9 cellular contexts compared by ENCODE assay signal in the genomic region with DNA sequence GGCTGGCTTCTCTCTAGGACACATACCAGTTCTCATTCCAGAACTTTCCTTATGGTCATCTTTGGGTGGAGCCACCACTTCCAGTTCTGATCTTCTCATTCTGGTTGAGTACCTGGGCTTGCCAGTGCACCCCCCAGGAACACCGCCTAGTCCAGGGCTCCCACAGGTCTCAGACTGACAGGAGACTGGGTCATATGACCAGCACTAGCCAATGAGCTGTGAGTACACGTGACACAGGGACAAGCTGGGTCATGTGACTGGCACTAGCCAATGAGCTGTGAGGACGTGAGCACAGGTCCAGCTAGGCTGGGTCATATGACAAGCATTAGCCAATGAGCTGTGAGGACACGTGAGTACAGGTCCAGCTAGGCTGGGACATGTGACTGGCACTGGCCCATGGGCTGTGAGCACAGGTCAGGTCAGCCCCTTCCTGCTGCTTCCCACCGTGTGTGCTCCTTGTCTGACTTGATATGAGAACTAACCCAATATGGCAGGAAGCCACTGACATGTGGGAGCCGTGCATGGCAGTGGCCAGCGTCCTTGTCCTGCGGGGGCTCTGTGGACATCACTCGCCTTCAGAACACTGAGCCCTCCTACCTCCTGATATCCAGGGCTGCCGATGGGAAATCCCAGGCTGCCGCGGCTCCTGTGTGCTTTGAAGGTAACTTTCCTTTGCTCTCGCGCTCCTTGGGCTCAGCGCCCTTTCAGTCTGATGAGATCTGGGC. TPM values are rescaled to one million over a fixed set of nuclear protein-coding genes. Genes with fewer than 3 reads are reported as not detected.
DNase-seq lines count a peak whose midpoint lies in the region; FAIRE-seq and TF ChIP-seq lines count a peak whose summit lies in the region.
"Had no signal": no experiment of that assay in that cellular context is flagged by ENCODE, and none has a peak within 500 bp of the region (broad histone marks: within the 10 kb centered on the region; RNA-seq: fewer than 3 reads in every experiment).

No MANE protein-coding gene starts in this region.

- peak; percentile 60 for FAIRE-seq in bronchial epithelial cell (lab: Jason Lieb, UNC)

- H3K79me2 ChIP-seq in mammary epithelial cell (ENCODE audit: insufficient read depth, low read length), result no peaks in the 10 kb centered on the region

- H3K27me3 ChIP-seq in bronchial epithelial cell (ENCODE audit: control insufficient read depth, insufficient read depth, low read length) (no peaks in the 10 kb centered on the region), mammary epithelial cell (ENCODE audit: insufficient read depth, low read length) (no peaks in the 10 kb centered on the region)

- in situ Hi-C loops in mammary epithelial cell (cut with MboI; ENCODE audit: low sequenced_read_pairs in 2 of 2), result no loop called here

- no peaks in the 10 kb centered on the region for H3K36me3 Mint-ChIP-seq in activated naive CD4-positive, alpha-beta T cell treated with anti-CD3 and anti-CD28 coated beads for 36 hours (ENCODE audit: low read depth)

- DNase-seq in activated naive CD4-positive, alpha-beta T cell treated with anti-CD3 and anti-CD28 coated beads for 36 hours, result peak; percentile 15
- DNase-seq in activated naive CD4-positive, alpha-beta T cell (lab: John Stamatoyannopoulos, UW), result no peak
- DNase-seq in NCI-H460 (ENCODE audit: extremely low read depth, low read depth) (peak; percentile 1), bronchial epithelial cell (ENCODE audit: low read depth) (no peak), NK-92 (lab: John Stamatoyannopoulos, UW; ENCODE audit: unreplicated experiment) (no peak), AML-193 (lab: John Stamatoyannopoulos, UW) (no peak), mammary epithelial cell (no peak)
- peak; percentile 54 for DNase-seq in stimulated activated CD8-positive, alpha-beta memory T cell treated with anti-CD3 and anti-CD28 coated beads, Interleukin-4, amount 100 ng/mL, for 48 hours

- WGBS in mammary epithelial cell (ENCODE audit: low coverage, missing lambda C conversion rate), result 80% methylated on average over 14 of the region's 15 CpGs

- intact Hi-C loops in activated naive CD4-positive, alpha-beta T cell treated with anti-CD3 and anti-CD28 coated beads for 36 hours (cut with micrococcal nuclease), result no loop called here
- intact Hi-C loops in mammary epithelial cell (cut with micrococcal nuclease), result no loop called here

- no peak for TF ChIP-seq CTCF in bronchial epithelial cell (IDR thresholded peaks at IDR 0.05; ENCODE audit: insufficient read depth, low read length, severe bottlenecking)
- no peak for TF ChIP-seq CTCF in mammary epithelial cell (conservative IDR thresholded peaks at IDR 0.05 in 1 of 2, IDR thresholded peaks at IDR 0.05 in 1 of 2; ENCODE audit: extremely low read depth in 1 of 2, insufficient read depth in 1 of 2, low read depth in 1 of 2, low read length in 2 of 2)

- CTCF ChIA-PET in activated naive CD4-positive, alpha-beta T cell treated with anti-CD3 and anti-CD28 coated beads for 36 hours (lab: Charles Lee), result interaction anchor here (1.1 kb wide), 1 partner anchor 276 kb away, joined by 3 read pairs; no protein-coding TSS in a partner anchor
- CTCF ChIA-PET in mammary epithelial cell (lab: Charles Lee; ENCODE audit: low non-redundant PET), result no interaction called here

- no peak overlapping the region for H3K4me3 Mint-ChIP-seq in activated naive CD4-positive, alpha-beta T cell treated with anti-CD3 and anti-CD28 coated beads for 36 hours

- no peak overlapping the region for H2AFZ ChIP-seq in mammary epithelial cell (ENCODE audit: low read depth, low read length)

- no peak overlapping the region for H3K4me3 ChIP-seq in bronchial epithelial cell (ENCODE audit: low read depth, low read length)
- no peak overlapping the region for H3K4me3 ChIP-seq in mammary epithelial cell (replicated peaks in 1 of 3; ENCODE audit: insufficient read depth in 1 of 3, low read depth in 2 of 3, low read length in 3 of 3)

- H3K9ac ChIP-seq in mammary epithelial cell (ENCODE audit: insufficient read depth, low read length), result no peak overlapping the region

- no peak overlapping the region for H3K4me2 ChIP-seq in mammary epithelial cell (ENCODE audit: insufficient read depth, low read depth, low read length)

- H3K27ac ChIP-seq in mammary epithelial cell (ENCODE audit: insufficient read depth, low read depth, low read length), result no peak overlapping the region

- no peaks in the 10 kb centered on the region for H3K27me3 Mint-ChIP-seq in activated naive CD4-positive, alpha-beta T cell treated with anti-CD3 and anti-CD28 coated beads for 36 hours (ENCODE audit: low read depth)

- H3K36me3 ChIP-seq in bronchial epithelial cell (ENCODE audit: control insufficient read depth, insufficient read depth, low read length), result no peaks in the 10 kb centered on the region
- H3K36me3 ChIP-seq in mammary epithelial cell (ENCODE audit: insufficient read depth, low read length), result no peaks in the 10 kb centered on the region

- BruUV-seq in mammary epithelial cell (replicated peaks; lab: Mats Ljungman, UMichigan), result no TSS peak

- H3K9me3 ChIP-seq in mammary epithelial cell (replicated peaks; ENCODE audit: insufficient read depth, low read length), result peaks cover under 1% of the 10 kb centered on the region

- dilution Hi-C loops in mammary epithelial cell (cut with HindIII; ENCODE audit: low sequenced_read_pairs), result no loop called here

- no peaks in the 10 kb centered on the region for H3K9me3 Mint-ChIP-seq in activated naive CD4-positive, alpha-beta T cell treated with anti-CD3 and anti-CD28 coated beads for 36 hours

- no peaks in the 10 kb centered on the region for H3K4me1 ChIP-seq in mammary epithelial cell (ENCODE audit: insufficient read depth, low read length)

- no peaks in the 10 kb centered on the region for H3K4me1 Mint-ChIP-seq in activated naive CD4-positive, alpha-beta T cell treated with anti-CD3 and anti-CD28 coated beads for 36 hours (ENCODE audit: low read depth)

- no peak overlapping the region for H3K27ac Mint-ChIP-seq in activated naive CD4-positive, alpha-beta T cell treated with anti-CD3 and anti-CD28 coated beads for 36 hours

- no peaks in the 10 kb centered on the region for H4K20me1 ChIP-seq in mammary epithelial cell (ENCODE audit: insufficient read depth, low read length)

RNA-seq across cellular contexts. Expression of a gene that starts 22.7 kb away (rescaled TPM):
- not detected for total RNA-seq in activated naive CD4-positive, alpha-beta T cell treated with anti-CD3 and anti-CD28 coated beads for 36 hours
- not detected in 2 replicates for total RNA-seq in NCI-H460 (2014; rRNA removed; shearing (Covaris generic))
- not detected in 2 replicates for polyA plus RNA-seq in NCI-H460 (2014; cell fraction: nucleus; rRNA removed)
- total RNA-seq in bronchial epithelial cell (not detected in 2 replicates), mammary epithelial cell (not detected)
- not detected for polyA plus RNA-seq in mammary epithelial cell
- not detected for polyA minus RNA-seq in mammary epithelial cell
- total RNA-seq: epithelial cell of proximal tubule had no signal

RNA-seq across cellular contexts. Expression of a gene that starts 34.0 kb away (rescaled TPM):
- not detected for total RNA-seq in activated naive CD4-positive, alpha-beta T cell treated with anti-CD3 and anti-CD28 coated beads for 36 hours
- not detected in 2 replicates for total RNA-seq in NCI-H460 (2014; rRNA removed; shearing (Covaris generic))
- polyA plus RNA-seq in NCI-H460 (2014; cell fraction: nucleus; rRNA removed), result not detected in 2 replicates
- not detected in 2 replicates for total RNA-seq in bronchial epithelial cell
- total RNA-seq in mammary epithelial cell, result not detected
- not detected for polyA plus RNA-seq in mammary epithelial cell
- not detected for polyA minus RNA-seq in mammary epithelial cell
- total RNA-seq: epithelial cell of proximal tubule had no signal

RNA-seq across cellular contexts. Expression of a gene that starts 41.3 kb away (rescaled TPM):
- total RNA-seq in activated naive CD4-positive, alpha-beta T cell treated with anti-CD3 and anti-CD28 coated beads for 36 hours, result not detected
- total RNA-seq in NCI-H460 (2014; rRNA removed; shearing (Covaris generic)), result not detected in 2 replicates
- polyA plus RNA-seq in NCI-H460 (2014; cell fraction: nucleus; rRNA removed), result not detected in 2 replicates
- total RNA-seq in bronchial epithelial cell, result not detected in 2 replicates
- not detected for total RNA-seq in mammary epithelial cell
- polyA plus RNA-seq in mammary epithelial cell, result not detected
- not detected for polyA minus RNA-seq in mammary epithelial cell
- total RNA-seq: epithelial cell of proximal tubule had no signal

RNA-seq across cellular contexts. Expression of a gene that starts 56.2 kb away (rescaled TPM):
- total RNA-seq in activated naive CD4-positive, alpha-beta T cell treated with anti-CD3 and anti-CD28 coated beads for 36 hours, result not detected
- total RNA-seq in NCI-H460 (2014; rRNA removed; shearing (Covaris generic)), result not detected in 2 replicates
- polyA plus RNA-seq in NCI-H460 (2014; cell fraction: nucleus; rRNA removed), result not detected in 2 replicates
- not detected in 2 replicates for total RNA-seq in bronchial epithelial cell
- not detected for total RNA-seq in mammary epithelial cell
- not detected for polyA plus RNA-seq in mammary epithelial cell
- polyA minus RNA-seq in mammary epithelial cell, result not detected
- total RNA-seq: epithelial cell of proximal tubule had no signal

Comparison
In these comparisons a context has a peak if more than half of its experiments do, and no peak if none do; other contexts are left out.
1. DNase-seq: peak in activated naive CD4-positive, alpha-beta T cell treated with anti-CD3 and anti-CD28 coated beads for 36 hours (single experiment), NCI-H460 (single experiment) and stimulated activated CD8-positive, alpha-beta memory T cell treated with anti-CD3 and anti-CD28 coated beads, Interleukin-4, amount 100 ng/mL, for 48 hours (single experiment); none in activated naive CD4-positive, alpha-beta T cell (0 of 4), bronchial epithelial cell (single experiment), NK-92 (single experiment), AML-193 (0 of 2) and mammary epithelial cell (single experiment).